ENCODE assay signal across 8 cellular contexts in the genomic region with DNA sequence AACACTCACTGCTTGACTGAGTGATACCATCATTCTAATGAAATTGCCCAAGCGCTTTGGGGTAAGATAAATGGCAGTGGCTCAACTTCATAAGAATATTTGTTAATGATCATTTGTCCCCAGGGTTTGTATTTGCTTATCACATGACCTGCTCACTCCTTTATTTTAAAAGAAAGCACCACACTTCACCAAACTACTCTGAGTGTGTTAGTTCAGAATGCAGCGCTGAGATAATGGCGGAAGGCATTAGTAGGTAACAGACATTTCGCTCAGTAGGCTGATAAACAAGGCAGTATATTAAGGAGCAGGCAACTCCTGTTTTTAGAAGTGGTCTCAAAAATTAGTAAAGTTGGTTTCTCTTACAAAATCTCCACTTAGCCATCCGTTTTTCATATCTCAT. TPM values are rescaled to one million over a fixed set of nuclear protein-coding genes. Genes with fewer than 3 reads are reported as not detected.
A peak's percentile ranks its signal among the peaks of the same experiment; 100 is the strongest.
DNase-seq lines count a peak whose midpoint lies in the region; ATAC-seq, FAIRE-seq and TF ChIP-seq lines count a peak whose summit lies in the region.

No MANE protein-coding gene starts in this region.

- H3K36me3 ChIP-seq in GM23338 (ENCODE audit: insufficient read depth): no peaks in the 10 kb centered on the region
- no peaks in the 10 kb centered on the region for H3K36me3 ChIP-seq in SU-DHL-6 (ENCODE audit: low read length)
- no peaks in the 10 kb centered on the region for H3K36me3 ChIP-seq in skeletal muscle tissue (ENCODE audit: control insufficient read depth in 3 of 3, insufficient read depth in 3 of 3, low read length in 3 of 3)

- H3F3A ChIP-seq in GM23338 (replicated peaks; ENCODE audit: low read depth): no peaks in the 10 kb centered on the region; the same call in 1 of the 2 replicates
- H3F3A ChIP-seq in SU-DHL-6 (ENCODE audit: insufficient read depth): peaks cover 26% of the 10 kb centered on the region

- no peaks in the 10 kb centered on the region; the same call in 2 of the 3 replicates for H3K36me3 Mint-ChIP-seq in GM23338 (ENCODE audit: low read depth)

- H3K4me3 Mint-ChIP-seq in GM23338: peak overlapping the region; percentile 93

- peak overlapping the region; percentile 91 for H3K4me2 ChIP-seq in GM23338
- H3K4me2 ChIP-seq in SU-DHL-6 (ENCODE audit: low read depth, low read length, poor library complexity, severe bottlenecking): peak overlapping the region; percentile 82

- H3K27me3 ChIP-seq in GM23338 (ENCODE audit: insufficient read depth) (peaks cover 41% of the 10 kb centered on the region), SU-DHL-6 (ENCODE audit: low read length) (no peaks in the 10 kb centered on the region), skeletal muscle tissue (ENCODE audit: control insufficient read depth in 3 of 3, insufficient read depth in 3 of 3, low read length in 3 of 3) (no peaks in the 10 kb centered on the region)

- H3K9me2 ChIP-seq in GM23338 (ENCODE audit: insufficient read depth) (no peaks in the 10 kb centered on the region), SU-DHL-6 (replicated peaks; ENCODE audit: insufficient read depth, low read length) (no peaks in the 10 kb centered on the region)

- peaks cover 31% of the 10 kb centered on the region for H3K27me3 Mint-ChIP-seq in GM23338 (ENCODE audit: insufficient read depth, low read depth, poor library complexity)

- no peak overlapping the region for H3K27ac ChIP-seq in GM23338 (ENCODE audit: low read depth)
- peak overlapping the region; percentile 62; the same call in 1 of the 2 replicates for H3K27ac ChIP-seq in SU-DHL-6 (ENCODE audit: low read depth, low read length)
- H3K27ac ChIP-seq in skeletal muscle tissue (ENCODE audit: low read depth, low read length): no peak overlapping the region

- H3K4me3 ChIP-seq in GM23338 (peak overlapping the region; percentile 84), SU-DHL-6 (ENCODE audit: insufficient read depth, low read length, poor library complexity, severe bottlenecking) (peak overlapping the region; percentile 85), foreskin fibroblast (ENCODE audit: low read depth in 1 of 2, low read length in 2 of 2) (peak overlapping the region; percentile 71 to 90), skeletal muscle tissue (ENCODE audit: low read length in 3 of 3) (peak overlapping the region; percentile 73 to 94 (median 91))

- no peak for FAIRE-seq in urothelium cell line (lab: Jason Lieb, UNC)

- H3K9me3 Mint-ChIP-seq in GM23338: no peaks in the 10 kb centered on the region; the same call in 2 of the 3 replicates

- peaks cover 2% of the 10 kb centered on the region; the same call in 1 of the 2 replicates for H4K20me1 ChIP-seq in GM23338 (replicated peaks; ENCODE audit: insufficient read depth)
- H4K20me1 ChIP-seq in SU-DHL-6 (ENCODE audit: low read depth, low read length): no peaks in the 10 kb centered on the region

- H3K27ac Mint-ChIP-seq in GM23338: no peak overlapping the region

- in situ Hi-C loops in GM13976 (cut with MboI; ENCODE audit: low sequenced_read_pairs, unreplicated experiment): no loop called here

- peak overlapping the region; percentile 80; the same call in 1 of the 2 replicates for H2AFZ ChIP-seq in GM23338
- no peak overlapping the region for H2AFZ ChIP-seq in SU-DHL-6 (ENCODE audit: low read depth, low read length, severe bottlenecking)

- H3K4me1 ChIP-seq in GM23338 (ENCODE audit: insufficient read depth): peaks cover 46% of the 10 kb centered on the region
- peaks cover 10 to 22% (median 15%) of the 10 kb centered on the region in 3 donors for H3K4me1 ChIP-seq in skeletal muscle tissue (ENCODE audit: control insufficient read depth in 3 of 3, insufficient read depth in 3 of 3, low read length in 3 of 3)

- H3K9me3 ChIP-seq in SU-DHL-6 (ENCODE audit: insufficient read depth, low read length): no peaks in the 10 kb centered on the region
- no peaks in the 10 kb centered on the region for H3K9me3 ChIP-seq in skeletal muscle tissue (ENCODE audit: control insufficient read depth in 3 of 3, low read length in 3 of 3)

- no peak for ATAC-seq in GM23338
- no peak for ATAC-seq in GM19397 (IDR thresholded peaks at IDR 0.05; ENCODE audit: unreplicated experiment)

- H3K9ac ChIP-seq in SU-DHL-6 (ENCODE audit: low read length) (peak overlapping the region; percentile 67), skeletal muscle tissue (ENCODE audit: low read depth in 1 of 3, low read length in 3 of 3) (peak overlapping the region; percentile 51 to 87 (median 83))

- peaks cover 43% of the 10 kb centered on the region for H3K4me1 Mint-ChIP-seq in GM23338

- peaks cover 54% of the 10 kb centered on the region for H3K79me2 ChIP-seq in GM23338 (replicated peaks; ENCODE audit: insufficient read depth)
- H3K79me2 ChIP-seq in SU-DHL-6 (ENCODE audit: insufficient read depth, low read length): peaks cover 57% of the 10 kb centered on the region

- DNase-seq in GM23338 (ENCODE audit: low spot score) (no peak), foreskin fibroblast (peak in 1 of 2 donors; percentile 29), urothelium cell line (ENCODE audit: low spot score) (no peak), GM13976 (ENCODE audit: low spot score) (no peak)
- DNase-seq in stimulated activated CD4-positive, alpha-beta T cell treated with anti-CD3 and anti-CD28 coated beads, Interleukin-15, amount 100 ng/mL, for 24 hours: no peak

- TF ChIP-seq CTCF in GM23338 (conservative IDR thresholded peaks at IDR 0.05; ENCODE audit: low read depth in 2 of 2): no peak
- TF ChIP-seq CTCF in SU-DHL-6 (IDR thresholded peaks at IDR 0.05; ENCODE audit: insufficient read depth, low read length, poor library complexity, severe bottlenecking): no peak
- TF ChIP-seq CTCF in foreskin fibroblast (IDR thresholded peaks at IDR 0.05; ENCODE audit: low read depth, low read length): no peak
- TF ChIP-seq CTCF in GM13976 (IDR thresholded peaks at IDR 0.05; ENCODE audit: borderline replicate concordance, control extremely low read depth, extremely low read depth, insufficient read depth, missing control alignments): no peak

TF ChIP-seq in GM23338, 12 proteins besides CTCF, POLR2A, EP300 and RAD21 (continues in another document):
- TF ChIP-seq CREB1 (CRISPR knock-in tag; IDR thresholded peaks at IDR 0.05; ENCODE audit: low read depth) (no peak), POLR2AphosphoS5 (IDR thresholded peaks at IDR 0.05; ENCODE audit: low read depth) (no peak), JUNB (IDR thresholded peaks at IDR 0.05; ENCODE audit: unreplicated experiment) (no peak), STAT1 (IDR thresholded peaks at IDR 0.05; ENCODE audit: unreplicated experiment) (no peak), EZH2 (IDR thresholded peaks at IDR 0.05; ENCODE audit: low read depth, unreplicated experiment) (no peak), NANOG (IDR thresholded peaks at IDR 0.05; ENCODE audit: borderline replicate concordance) (no peak)
- TF ChIP-seq, protein P1, sequence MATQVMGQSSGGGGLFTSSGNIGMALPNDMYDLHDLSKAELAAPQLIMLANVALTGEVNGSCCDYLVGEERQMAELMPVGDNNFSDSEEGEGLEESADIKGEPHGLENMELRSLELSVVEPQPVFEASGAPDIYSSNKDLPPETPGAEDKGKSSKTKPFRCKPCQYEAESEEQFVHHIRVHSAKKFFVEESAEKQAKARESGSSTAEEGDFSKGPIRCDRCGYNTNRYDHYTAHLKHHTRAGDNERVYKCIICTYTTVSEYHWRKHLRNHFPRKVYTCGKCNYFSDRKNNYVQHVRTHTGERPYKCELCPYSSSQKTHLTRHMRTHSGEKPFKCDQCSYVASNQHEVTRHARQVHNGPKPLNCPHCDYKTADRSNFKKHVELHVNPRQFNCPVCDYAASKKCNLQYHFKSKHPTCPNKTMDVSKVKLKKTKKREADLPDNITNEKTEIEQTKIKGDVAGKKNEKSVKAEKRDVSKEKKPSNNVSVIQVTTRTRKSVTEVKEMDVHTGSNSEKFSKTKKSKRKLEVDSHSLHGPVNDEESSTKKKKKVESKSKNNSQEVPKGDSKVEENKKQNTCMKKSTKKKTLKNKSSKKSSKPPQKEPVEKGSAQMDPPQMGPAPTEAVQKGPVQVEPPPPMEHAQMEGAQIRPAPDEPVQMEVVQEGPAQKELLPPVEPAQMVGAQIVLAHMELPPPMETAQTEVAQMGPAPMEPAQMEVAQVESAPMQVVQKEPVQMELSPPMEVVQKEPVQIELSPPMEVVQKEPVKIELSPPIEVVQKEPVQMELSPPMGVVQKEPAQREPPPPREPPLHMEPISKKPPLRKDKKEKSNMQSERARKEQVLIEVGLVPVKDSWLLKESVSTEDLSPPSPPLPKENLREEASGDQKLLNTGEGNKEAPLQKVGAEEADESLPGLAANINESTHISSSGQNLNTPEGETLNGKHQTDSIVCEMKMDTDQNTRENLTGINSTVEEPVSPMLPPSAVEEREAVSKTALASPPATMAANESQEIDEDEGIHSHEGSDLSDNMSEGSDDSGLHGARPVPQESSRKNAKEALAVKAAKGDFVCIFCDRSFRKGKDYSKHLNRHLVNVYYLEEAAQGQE (IDR thresholded peaks at IDR 0.05; ENCODE audit: unreplicated experiment): no peak

RNA-seq across cellular contexts. Expression of a gene that starts 1.6 kb away (rescaled TPM):
- total RNA-seq in GM23338 (2014; rRNA removed; shearing (Covaris generic)): 17.7 and 25.0 TPM in 2 replicates
- polyA plus RNA-seq in GM23338 (2016; fragmentation: Nextera tagmentation; extraction: Ambion mirVana): 6.9 TPM in 2 replicates
- total RNA-seq in skeletal muscle tissue: 12.5 TPM

RNA-seq across cellular contexts. Expression of a gene that starts 7.2 kb away (rescaled TPM):
- total RNA-seq in GM23338 (2014; rRNA removed; shearing (Covaris generic)): 37.7 and 38.4 TPM in 2 replicates
- polyA plus RNA-seq in GM23338 (2016; fragmentation: Nextera tagmentation; extraction: Ambion mirVana): 59.2 and 73.3 TPM in 2 replicates
- 15.1 TPM for total RNA-seq in skeletal muscle tissue
